ENCODE assay signal across 1 cellular context in the genomic region with DNA sequence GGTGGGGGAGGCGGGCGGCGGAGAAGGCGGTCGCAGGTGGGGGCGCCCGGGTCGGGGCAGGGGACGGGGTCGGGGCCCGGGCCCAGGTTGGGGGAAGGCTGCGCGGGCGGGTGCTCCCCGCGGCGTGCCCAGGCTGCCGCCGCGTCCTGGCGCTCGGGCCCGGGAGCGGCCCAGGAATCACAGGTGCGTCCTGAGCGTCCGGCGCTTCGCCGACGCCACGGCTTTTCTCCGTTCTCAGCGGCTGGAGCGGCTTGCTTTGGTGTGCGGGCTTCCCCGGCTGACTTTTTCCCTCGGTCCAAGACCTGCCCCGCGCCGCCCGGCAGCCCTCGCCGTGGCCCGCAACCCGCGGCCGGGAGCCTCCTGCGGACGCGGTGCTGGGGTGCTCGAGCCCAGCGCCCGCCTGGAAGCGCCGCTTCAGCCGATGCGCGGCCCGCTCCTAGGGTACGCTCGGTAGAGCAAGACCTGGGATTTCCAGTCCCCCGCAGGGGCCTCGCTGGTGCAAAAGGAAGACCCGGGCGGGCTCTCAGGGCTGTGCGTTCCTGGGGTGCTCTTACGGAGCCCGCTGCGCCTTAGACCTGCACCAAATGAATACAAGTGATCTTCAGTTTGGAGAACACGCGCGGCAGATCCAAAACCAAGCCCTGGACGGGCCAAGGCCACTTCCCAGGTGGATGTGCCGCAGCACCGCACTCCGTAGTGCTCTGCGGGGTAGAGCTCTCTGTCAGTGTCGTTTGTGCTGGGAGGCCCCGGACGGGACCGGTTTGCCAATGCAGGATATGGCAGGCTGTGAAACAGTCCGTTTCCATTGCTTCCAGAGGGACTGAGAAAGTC.
TF ChIP-seq lines count a peak whose summit lies in the region.

No MANE protein-coding gene starts in this region.

TF ChIP-seq in HEK293, 187 proteins besides CTCF, POLR2A, EP300 and RAD21 (continued from another document):
- TF ChIP-seq ZNF16 (tag by site-specific recombination; IDR thresholded peaks at IDR 0.05; ENCODE audit: low read depth) (no peak), ZNF324 (tag by site-specific recombination; IDR thresholded peaks at IDR 0.05) (no peak), ZNF521 (tag by site-specific recombination; IDR thresholded peaks at IDR 0.05) (no peak), ZNF529 (tag by site-specific recombination; IDR thresholded peaks at IDR 0.05; ENCODE audit: insufficient replicate concordance) (no peak), ZNF354C (tag by site-specific recombination; IDR thresholded peaks at IDR 0.05; ENCODE audit: borderline replicate concordance, low read depth) (no peak), ZNF394 (tag by site-specific recombination; IDR thresholded peaks at IDR 0.05; ENCODE audit: borderline replicate concordance) (no peak)
- TF ChIP-seq, protein P1, sequence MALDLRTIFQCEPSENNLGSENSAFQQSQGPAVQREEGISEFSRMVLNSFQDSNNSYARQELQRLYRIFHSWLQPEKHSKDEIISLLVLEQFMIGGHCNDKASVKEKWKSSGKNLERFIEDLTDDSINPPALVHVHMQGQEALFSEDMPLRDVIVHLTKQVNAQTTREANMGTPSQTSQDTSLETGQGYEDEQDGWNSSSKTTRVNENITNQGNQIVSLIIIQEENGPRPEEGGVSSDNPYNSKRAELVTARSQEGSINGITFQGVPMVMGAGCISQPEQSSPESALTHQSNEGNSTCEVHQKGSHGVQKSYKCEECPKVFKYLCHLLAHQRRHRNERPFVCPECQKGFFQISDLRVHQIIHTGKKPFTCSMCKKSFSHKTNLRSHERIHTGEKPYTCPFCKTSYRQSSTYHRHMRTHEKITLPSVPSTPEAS (tag by site-specific recombination; IDR thresholded peaks at IDR 0.05) = no peak
TF ChIP-seq in HEK293: peak in this region for 7.
